In the genomic region with DNA sequence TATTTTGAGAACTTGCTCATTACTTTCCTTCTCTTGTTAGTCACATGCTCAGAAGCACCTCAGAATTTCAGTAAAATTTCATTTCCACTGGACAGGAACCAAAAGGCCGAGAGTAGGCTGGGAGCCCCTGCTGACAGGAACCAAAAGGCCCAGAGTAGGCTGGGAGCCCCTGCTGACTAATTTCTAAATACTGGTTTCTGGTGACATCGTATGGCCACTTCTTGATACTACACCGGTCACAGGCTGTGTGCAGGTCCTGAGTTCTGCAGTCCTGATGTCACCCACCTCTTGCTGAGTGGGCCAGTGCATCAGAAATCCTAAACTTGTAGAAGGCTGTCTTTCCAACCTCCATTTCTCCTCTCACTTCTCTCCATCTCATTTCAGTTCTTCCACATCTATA, we compare ENCODE assay signal across 8 cellular contexts. TPM values are rescaled to one million over a fixed set of nuclear protein-coding genes. Genes with fewer than 3 reads are reported as not detected.
DNase-seq lines count a peak whose midpoint lies in the region; ATAC-seq and TF ChIP-seq lines count a peak whose summit lies in the region.

No MANE protein-coding gene starts in this region.

- TF ChIP-seq EP300 in gastroesophageal sphincter (IDR thresholded peaks at IDR 0.05), result no peak

- WGBS in right lobe of liver (ENCODE audit: insufficient coverage, low coverage, low lambda C conversion rate, missing lambda C conversion rate), result 3% methylated on average over 3 of the region's 3 CpGs
- WGBS in lower leg skin, 2 donors, result 16 to 19% methylated on average over 3 of the region's 3 CpGs
- 3 to 15% methylated on average over 3 of the region's 3 CpGs for WGBS in gastroesophageal sphincter (ENCODE audit: low coverage in 1 of 2), 2 donors

- H3K4me1 ChIP-seq in right lobe of liver, result peaks cover 0 to 3% (median 0%) of the 10 kb centered on the region in 4 donors
- no peaks in the 10 kb centered on the region for H3K4me1 ChIP-seq in gastroesophageal sphincter

- peak; percentile 92 for ATAC-seq in GM19455 (IDR thresholded peaks at IDR 0.05; ENCODE audit: unreplicated experiment)
- peak; percentile 93 for ATAC-seq in HG03280 (IDR thresholded peaks at IDR 0.05; ENCODE audit: unreplicated experiment)
- peak; percentile 88 to 98 (median 91) for ATAC-seq in right lobe of liver
- no peak for ATAC-seq in gastroesophageal sphincter

- no peak for TF ChIP-seq POLR2A in right lobe of liver (IDR thresholded peaks at IDR 0.05)
- no peak for TF ChIP-seq POLR2A in lower leg skin (IDR thresholded peaks at IDR 0.05)
- no peak for TF ChIP-seq POLR2A in gastroesophageal sphincter (IDR thresholded peaks at IDR 0.05)

- H3K27me3 ChIP-seq in brain microvascular endothelial cell (replicated peaks) (peaks cover 17% of the 10 kb centered on the region), right lobe of liver (no peaks in the 10 kb centered on the region), gastroesophageal sphincter (peaks cover 50% of the 10 kb centered on the region)

- H3K9me3 ChIP-seq in right lobe of liver, result no peaks in the 10 kb centered on the region
- H3K9me3 ChIP-seq in gastroesophageal sphincter, result no peaks in the 10 kb centered on the region

- in situ Hi-C loops in brain microvascular endothelial cell (cut with HindIII; ENCODE audit: low pct_ligation_motif_present, low sequenced_read_pairs), result loop anchor here (25.0 kb wide), 1 partner anchor 653 kb away; no protein-coding TSS in a partner anchor

- H3K4me3 ChIP-seq in brain microvascular endothelial cell (ENCODE audit: low read depth, low read length) (no peak overlapping the region), right lobe of liver (no peak overlapping the region), lower leg skin (ENCODE audit: low read depth, poor library complexity, severe bottlenecking) (no peak overlapping the region), gastroesophageal sphincter (no peak overlapping the region)

- no peak overlapping the region for H3K27ac ChIP-seq in brain microvascular endothelial cell
- no peak overlapping the region for H3K27ac ChIP-seq in right lobe of liver
- H3K27ac ChIP-seq in gastroesophageal sphincter, result no peak overlapping the region

- DNase-seq in ELR (ENCODE audit: low read depth) (peak; percentile 61), NCI-H526 treated with DMSO at 0.1 percent for 48 hours (lab: John Stamatoyannopoulos, UW) (peak; percentile 34), brain microvascular endothelial cell (peak; percentile 64), right lobe of liver (no peak), lower leg skin (ENCODE audit: low spot score in 2 of 2) (no peak)

- intact Hi-C loops in right lobe of liver (cut with DNase I) (no loop called here), lower leg skin (cut with DNase I; ENCODE audit: low total_unique reads) (no loop called here)

- H3K36me3 ChIP-seq in brain microvascular endothelial cell (replicated peaks) (no peaks in the 10 kb centered on the region), right lobe of liver (no peaks in the 10 kb centered on the region), gastroesophageal sphincter (no peaks in the 10 kb centered on the region)

- TF ChIP-seq CTCF in brain microvascular endothelial cell (IDR thresholded peaks at IDR 0.05; ENCODE audit: low read depth, low read length, missing control alignments) (peak; percentile 76), right lobe of liver (IDR thresholded peaks at IDR 0.05) (peak; percentile 47 to 71 (median 62)), lower leg skin (IDR thresholded peaks at IDR 0.05) (peak in 1 of 3 donors; percentile 36), gastroesophageal sphincter (IDR thresholded peaks at IDR 0.05) (peak in 2 of 4 experiments; percentile 34 to 54)

RNA-seq across cellular contexts. Expression of a gene that starts 17.7 kb away (rescaled TPM):
- total RNA-seq in right lobe of liver (not detected), lower leg skin (10 to 100 TPM; 10.2 to 23.2 (median 17.7) TPM), gastroesophageal sphincter (under 1 TPM in 2 of 4 donors, not detected in 2; 0.13 to 0.23 TPM)

Comparison
In these comparisons a context has a peak if more than half of its experiments do, and no peak if none do; other contexts are left out.
1. DNase-seq: peak in ELR (single experiment), NCI-H526 treated with DMSO at 0.1 percent for 48 hours (single experiment) and brain microvascular endothelial cell (single experiment); none in right lobe of liver (0 of 3) and lower leg skin (0 of 2).
2. RNA of a gene that starts 17.7 kb away (total RNA-seq): 10.2 to 23.2 TPM in lower leg skin; 0.13 to 0.23 TPM in gastroesophageal sphincter and not detected in right lobe of liver; every median in the first group is over 4 times any median in the second.